8 cellular contexts compared by ENCODE assay signal in genomic region chr14:102323102-102323501, GRCh38. TPM values are rescaled to one million over a fixed set of nuclear protein-coding genes. Genes with fewer than 3 reads are reported as not detected.
DNase-seq lines count a peak whose midpoint lies in the region; ATAC-seq, FAIRE-seq and TF ChIP-seq lines count a peak whose summit lies in the region.

No MANE protein-coding gene starts in this region.

- no peak overlapping the region for H3K4me3 Mint-ChIP-seq in Calu3 (ENCODE audit: low read depth, unreplicated experiment)

- no peaks in the 10 kb centered on the region for H3K9me3 Mint-ChIP-seq in Calu3 (ENCODE audit: low read depth, unreplicated experiment)

- H3K4me1 ChIP-seq in Panc1 (ENCODE audit: control insufficient read depth, insufficient read depth, low read length) (peaks cover 6% of the 10 kb centered on the region), HepG2 (ENCODE audit: insufficient read depth, low read length) (peaks cover 60% of the 10 kb centered on the region), tibial nerve (peaks cover 0 to 39% (median 14%) of the 10 kb centered on the region in 4 donors)

- H3K27me3 ChIP-seq in Panc1 (ENCODE audit: control insufficient read depth, insufficient read depth, low read length) (no peaks in the 10 kb centered on the region), HepG2 (ENCODE audit: control insufficient read depth in 1 of 2, insufficient read depth in 2 of 2, low read length in 2 of 2) (no peaks in the 10 kb centered on the region), tibial nerve (no peaks in the 10 kb centered on the region)

- ATAC-seq in Panc1 = 0 out of 2 replicates have a peak, but pooled peaks have one; percentile 37
- 0 out of 3 replicates have a peak, but pooled peaks have one; percentile 14 for ATAC-seq in HepG2
- no peak for ATAC-seq in GM18498 (IDR thresholded peaks at IDR 0.05; ENCODE audit: unreplicated experiment)

- intact Hi-C loops in Calu3 (cut with micrococcal nuclease; ENCODE audit: unreplicated experiment) = no loop called here
- intact Hi-C loops in Panc1 (cut with micrococcal nuclease; ENCODE audit: unreplicated experiment) = no loop called here
- intact Hi-C loops in HepG2 (cut with micrococcal nuclease; ENCODE audit: unreplicated experiment) = loop anchor here (5.0 kb wide), 2 partner anchors 269 to 361 kb away; partner anchors contain the start of genes DYNC1H1 and RCOR1

- DNase-seq in Calu3 = peak; percentile 74
- peak; percentile 47 for DNase-seq in HK-2 (ENCODE audit: unreplicated experiment)
- peak; percentile 35 for DNase-seq in Panc1 (ENCODE audit: low read depth, low spot score)
- peak; percentile 69 for DNase-seq in cerebellum (ENCODE audit: low spot score)
- peak; percentile 71 for DNase-seq in HepG2 (ENCODE audit: low spot score)
- DNase-seq in tibial nerve (ENCODE audit: low spot score in 2 of 2) = peak; percentile 78 to 85
- DNase-seq in activated CD4-positive, CD25-positive, alpha-beta regulatory T cell (lab: John Stamatoyannopoulos, UW) = no peak

- no peaks in the 10 kb centered on the region for H3K9me3 ChIP-seq in Panc1 (ENCODE audit: control insufficient read depth, insufficient read depth, low read depth, low read length)
- no peaks in the 10 kb centered on the region for H3K9me3 ChIP-seq in HepG2 (ENCODE audit: low read length)
- no peaks in the 10 kb centered on the region for H3K9me3 ChIP-seq in tibial nerve

- no peaks in the 10 kb centered on the region for H4K20me1 ChIP-seq in HepG2 (ENCODE audit: insufficient read depth, low read length)

- TF ChIP-seq POLR2A in HepG2 (IDR thresholded peaks at IDR 0.05; ENCODE audit: insufficient read depth in 1 of 2, low read depth in 2 of 2, low read length in 2 of 2) = 0 out of 4 replicates have a peak, but pooled peaks of 1 of the 2 experiments have one; percentile 17
- TF ChIP-seq POLR2A in tibial nerve (IDR thresholded peaks at IDR 0.05) = no peak

- CTCF ChIA-PET in Calu3 (lab: Charles Lee) = interaction anchor here (0.6 kb wide), 1 partner anchor 57 kb away, joined by 3 read pairs; no protein-coding TSS in a partner anchor
- CTCF ChIA-PET in Panc1 (lab: Charles Lee) = no interaction called here
- CTCF ChIA-PET in HepG2 (lab: Yijun Ruan, JAX; ENCODE audit: low intra/inter-chr PET ratio, low total read pairs) = no interaction called here

- H3K4me3 ChIP-seq in Panc1 (ENCODE audit: low read depth in 2 of 2, low read length in 2 of 2) (no peak overlapping the region), HepG2 (replicated peaks in 1 of 3; ENCODE audit: insufficient read depth in 1 of 3, low read depth in 2 of 3, low read length in 3 of 3) (no peak overlapping the region), tibial nerve (no peak overlapping the region)

- H3K4me1 Mint-ChIP-seq in Calu3 (ENCODE audit: low read depth, unreplicated experiment) = peaks cover 11% of the 10 kb centered on the region

- H3K27ac ChIP-seq in Panc1 (ENCODE audit: low read length) = no peak overlapping the region
- H3K27ac ChIP-seq in HepG2 (ENCODE audit: extremely low read length, insufficient read depth, low read length) = peak overlapping the region; percentile 96
- H3K27ac ChIP-seq in tibial nerve = peak overlapping the region in 3 of 4 donors; percentile 27 to 71 (median 65)

- 82% methylated on average over 5 of the region's 8 CpGs for WGBS in HepG2 (ENCODE audit: low lambda C conversion rate)
- WGBS in tibial nerve, 2 donors = 30 to 34% methylated on average over 8 of the region's 8 CpGs

- peaks cover 24% of the 10 kb centered on the region for H3K36me3 Mint-ChIP-seq in Calu3 (ENCODE audit: insufficient read depth, unreplicated experiment)

- in situ Hi-C loops in Panc1 (cut with HindIII; ENCODE audit: low pct_unique_long_range_greater_than_20kb, low sequenced_read_pairs) (loop anchor here (25.0 kb wide), 1 partner anchor 111 kb away; no protein-coding TSS in a partner anchor), HepG2 (cut with HindIII; ENCODE audit: extremely low pct_ligation_motif_present, low pct_unique_long_range_greater_than_20kb) (no loop called here)

- H3K36me3 ChIP-seq in Panc1 (ENCODE audit: control insufficient read depth, insufficient read depth, low read length) = no peaks in the 10 kb centered on the region
- H3K36me3 ChIP-seq in HepG2 (replicated peaks in 1 of 2; ENCODE audit: control insufficient read depth in 1 of 2, insufficient read depth in 2 of 2, low read length in 2 of 2) = peaks cover 0 to 1% of the 10 kb centered on the region in 2 experiments; a peak in 2 of 5 replicates
- peaks cover 0 to 15% (median 0%) of the 10 kb centered on the region in 3 donors for H3K36me3 ChIP-seq in tibial nerve

- H3K27me3 Mint-ChIP-seq in Calu3 (ENCODE audit: unreplicated experiment) = no peaks in the 10 kb centered on the region

- BruUV-seq in Calu3 (replicated peaks; lab: Mats Ljungman, UMichigan) (no TSS peak), Panc1 (replicated peaks; lab: Mats Ljungman, UMichigan) (no TSS peak), HepG2 (replicated peaks; lab: Mats Ljungman, UMichigan) (no TSS peak)

- no peak for TF ChIP-seq EP300 in HepG2 (IDR thresholded peaks at IDR 0.05; ENCODE audit: low read depth in 2 of 2, low read length in 2 of 2)
- TF ChIP-seq EP300 in HepG2 (CRISPR knock-in tag; IDR thresholded peaks at IDR 0.05; ENCODE audit: borderline replicate concordance) = no peak
- TF ChIP-seq EP300 in tibial nerve (IDR thresholded peaks at IDR 0.05) = peak in 1 of 2 donors; percentile 46

- peak; percentile 47 for TF ChIP-seq CTCF in Calu3 (IDR thresholded peaks at IDR 0.05; ENCODE audit: unreplicated experiment)
- peak; percentile 78 for TF ChIP-seq CTCF in Panc1 (IDR thresholded peaks at IDR 0.05)
- TF ChIP-seq CTCF in HepG2 (CRISPR knock-in tag; IDR thresholded peaks at IDR 0.05) = peak; percentile 61
- peak; percentile 31 to 58 (median 48) for TF ChIP-seq CTCF in tibial nerve (IDR thresholded peaks at IDR 0.05)

- H3K79me2 ChIP-seq in HepG2 (ENCODE audit: insufficient read depth, low read length) = peaks cover 7% of the 10 kb centered on the region

- H3K9ac ChIP-seq in HepG2 (ENCODE audit: insufficient read depth, low read depth, low read length) = peak overlapping the region; percentile 98

- FAIRE-seq in HepG2 (lab: Jason Lieb, UNC) = peak; percentile 46

- H2AFZ ChIP-seq in HepG2 (ENCODE audit: low read length) = no peak overlapping the region

- POLR2A ChIA-PET in Panc1 (lab: Charles Lee) (no interaction called here), HepG2 (lab: Yijun Ruan, JAX) (interaction anchor here (1.0 kb wide), 1 partner anchor 18 kb away, joined by 3 read pairs; the partner anchor contains the start of gene MOK)

- no peak overlapping the region for H3K27ac Mint-ChIP-seq in Calu3 (ENCODE audit: unreplicated experiment)

- TF ChIP-seq RAD21 in HepG2 (CRISPR knock-in tag; IDR thresholded peaks at IDR 0.05) = no peak

- peak overlapping the region; percentile 9; the same call in 1 of the 2 replicates for H3K4me2 ChIP-seq in HepG2 (ENCODE audit: low read depth, low read length)

RNA-seq across cellular contexts. Expression of gene ZNF839, which starts 3.6 kb away (rescaled TPM):
- total RNA-seq in Calu3 (2022) (18.3 and 21.7 TPM in 2 replicates), Panc1 (2021; ENCODE audit: unreplicated experiment) (10.8 TPM), cerebellum (13.2 TPM), HepG2 (2016; rRNA removed; fragmentation: Illumina TruSeq; extraction: Trizol) (8.2 and 12.8 TPM in 2 replicates), tibial nerve (10 to 100 TPM; 10.6 to 19.9 (median 13.8) TPM)
- polyA plus RNA-seq in Panc1 (2012; ENCODE audit: insufficient read length) = 7.2 TPM
- 9.1 and 10.6 TPM in 2 replicates for total RNA-seq in HepG2 (2016; cell fraction: cytosol; rRNA removed; fragmentation: Illumina TruSeq; extraction: Trizol; ENCODE audit: low read depth)
- 8.4 and 10.7 TPM in 2 replicates for total RNA-seq in HepG2 (2016; cell fraction: insoluble cytoplasmic fraction; rRNA removed; fragmentation: Illumina TruSeq; extraction: Trizol)
- 9.6 and 11.1 TPM in 2 replicates for total RNA-seq in HepG2 (2016; cell fraction: membrane; rRNA removed; fragmentation: Illumina TruSeq; extraction: Trizol)
- total RNA-seq in HepG2 (2016; cell fraction: nucleus; rRNA removed; fragmentation: Illumina TruSeq; extraction: Trizol) = 11.5 and 11.8 TPM in 2 replicates
- polyA plus RNA-seq in HepG2 (2011; rRNA removed) = 9.3 and 11.1 TPM in 2 replicates
- polyA plus RNA-seq in HepG2 (2011; cell fraction: cytosol; rRNA removed) = 5.1 and 6.1 TPM in 2 replicates
- 26.5 and 27.5 TPM in 2 replicates for polyA plus RNA-seq in HepG2 (2011; cell fraction: nucleus; rRNA removed)
- 4.2 and 5.2 TPM in 2 replicates for polyA plus RNA-seq in HepG2 (2012)
- 1.3 and 1.6 TPM in 2 replicates for polyA plus RNA-seq in HepG2 (2016; cell fraction: cytosol; fragmentation: Illumina TruSeq; extraction: Trizol; ENCODE audit: low read depth)
- polyA plus RNA-seq in HepG2 (2016; cell fraction: insoluble cytoplasmic fraction; fragmentation: Illumina TruSeq; extraction: Trizol; ENCODE audit: low read depth) = 5.7 and 6.5 TPM in 2 replicates
- 3.0 and 4.1 TPM in 2 replicates for polyA plus RNA-seq in HepG2 (2016; cell fraction: membrane; fragmentation: Illumina TruSeq; extraction: Trizol; ENCODE audit: low read depth)
- 33.2 and 35.7 TPM in 2 replicates for polyA plus RNA-seq in HepG2 (2016; cell fraction: nucleus; fragmentation: Illumina TruSeq; extraction: Trizol; ENCODE audit: insufficient read depth, low read depth)
- polyA minus RNA-seq in HepG2 (2011; rRNA and poly(A)+ RNA removed; ENCODE audit: low replicate concordance) = 7.4 and 14.9 TPM in 2 replicates
- 4.6 and 4.8 TPM in 2 replicates for polyA minus RNA-seq in HepG2 (2011; cell fraction: cytosol; rRNA and poly(A)+ RNA removed)
- polyA minus RNA-seq in HepG2 (2011; cell fraction: nucleus; rRNA and poly(A)+ RNA removed) = 11.6 and 11.8 TPM in 2 replicates

RNA-seq across cellular contexts. Expression of gene MOK, which starts 18.1 kb away (rescaled TPM):
- total RNA-seq in Calu3 (2022) (89.7 and 107 TPM in 2 replicates), Panc1 (2021; ENCODE audit: unreplicated experiment) (9.8 TPM), cerebellum (31.2 TPM), HepG2 (2016; rRNA removed; fragmentation: Illumina TruSeq; extraction: Trizol) (11.8 and 15.3 TPM in 2 replicates), tibial nerve (10 to 100 TPM; 27.6 to 29.3 (median 28.8) TPM)
- 6.9 TPM for polyA plus RNA-seq in Panc1 (2012; ENCODE audit: insufficient read length)
- total RNA-seq in HepG2 (2016; cell fraction: cytosol; rRNA removed; fragmentation: Illumina TruSeq; extraction: Trizol; ENCODE audit: low read depth) = 7.0 and 12.1 TPM in 2 replicates
- 10.5 and 15.8 TPM in 2 replicates for total RNA-seq in HepG2 (2016; cell fraction: insoluble cytoplasmic fraction; rRNA removed; fragmentation: Illumina TruSeq; extraction: Trizol)
- total RNA-seq in HepG2 (2016; cell fraction: membrane; rRNA removed; fragmentation: Illumina TruSeq; extraction: Trizol) = 15.2 and 16.8 TPM in 2 replicates
- total RNA-seq in HepG2 (2016; cell fraction: nucleus; rRNA removed; fragmentation: Illumina TruSeq; extraction: Trizol) = 26.0 and 26.9 TPM in 2 replicates
- 16.9 and 17.6 TPM in 2 replicates for polyA plus RNA-seq in HepG2 (2011; rRNA removed)
- 10.7 and 15.6 TPM in 2 replicates for polyA plus RNA-seq in HepG2 (2011; cell fraction: cytosol; rRNA removed)
- polyA plus RNA-seq in HepG2 (2011; cell fraction: nucleus; rRNA removed) = 56.1 and 57.8 TPM in 2 replicates
- polyA plus RNA-seq in HepG2 (2012) = 7.0 and 8.7 TPM in 2 replicates
- polyA plus RNA-seq in HepG2 (2016; cell fraction: cytosol; fragmentation: Illumina TruSeq; extraction: Trizol; ENCODE audit: low read depth) = 13.9 and 14.7 TPM in 2 replicates
- polyA plus RNA-seq in HepG2 (2016; cell fraction: insoluble cytoplasmic fraction; fragmentation: Illumina TruSeq; extraction: Trizol; ENCODE audit: low read depth) = 15.1 and 15.7 TPM in 2 replicates
- 19.4 and 21.3 TPM in 2 replicates for polyA plus RNA-seq in HepG2 (2016; cell fraction: membrane; fragmentation: Illumina TruSeq; extraction: Trizol; ENCODE audit: low read depth)
- 51.9 and 52.5 TPM in 2 replicates for polyA plus RNA-seq in HepG2 (2016; cell fraction: nucleus; fragmentation: Illumina TruSeq; extraction: Trizol; ENCODE audit: insufficient read depth, low read depth)
- 4.3 and 8.7 TPM in 2 replicates for polyA minus RNA-seq in HepG2 (2011; rRNA and poly(A)+ RNA removed; ENCODE audit: low replicate concordance)
- polyA minus RNA-seq in HepG2 (2011; cell fraction: cytosol; rRNA and poly(A)+ RNA removed) = 5.2 and 5.4 TPM in 2 replicates
- 29.5 and 42.1 TPM in 2 replicates for polyA minus RNA-seq in HepG2 (2011; cell fraction: nucleus; rRNA and poly(A)+ RNA removed)

RNA-seq across cellular contexts. Expression of gene CINP, which starts 39.6 kb away (rescaled TPM):
- total RNA-seq in Calu3 (2022) (38.3 and 39.7 TPM in 2 replicates), Panc1 (2021; ENCODE audit: unreplicated experiment) (28.3 TPM), cerebellum (21.3 TPM), HepG2 (2016; rRNA removed; fragmentation: Illumina TruSeq; extraction: Trizol) (42.8 and 59.7 TPM in 2 replicates), tibial nerve (10 to 100 TPM; 21.2 to 40.2 (median 31.2) TPM)
- polyA plus RNA-seq in Panc1 (2012; ENCODE audit: insufficient read length) = 29.0 TPM
- total RNA-seq in HepG2 (2016; cell fraction: cytosol; rRNA removed; fragmentation: Illumina TruSeq; extraction: Trizol; ENCODE audit: low read depth) = 9.8 and 10.7 TPM in 2 replicates
- total RNA-seq in HepG2 (2016; cell fraction: insoluble cytoplasmic fraction; rRNA removed; fragmentation: Illumina TruSeq; extraction: Trizol) = 42.0 and 63.9 TPM in 2 replicates
- total RNA-seq in HepG2 (2016; cell fraction: membrane; rRNA removed; fragmentation: Illumina TruSeq; extraction: Trizol) = 19.4 and 21.7 TPM in 2 replicates
- 14.1 and 15.2 TPM in 2 replicates for total RNA-seq in HepG2 (2016; cell fraction: nucleus; rRNA removed; fragmentation: Illumina TruSeq; extraction: Trizol)
- polyA plus RNA-seq in HepG2 (2011; rRNA removed) = 30.9 and 32.8 TPM in 2 replicates
- polyA plus RNA-seq in HepG2 (2011; cell fraction: cytosol; rRNA removed) = 37.0 and 48.8 TPM in 2 replicates
- polyA plus RNA-seq in HepG2 (2011; cell fraction: nucleus; rRNA removed) = 9.4 and 12.4 TPM in 2 replicates
- polyA plus RNA-seq in HepG2 (2012) = 22.1 and 22.3 TPM in 2 replicates
- 14.5 and 14.8 TPM in 2 replicates for polyA plus RNA-seq in HepG2 (2016; cell fraction: cytosol; fragmentation: Illumina TruSeq; extraction: Trizol; ENCODE audit: low read depth)
- polyA plus RNA-seq in HepG2 (2016; cell fraction: insoluble cytoplasmic fraction; fragmentation: Illumina TruSeq; extraction: Trizol; ENCODE audit: low read depth) = 70.2 and 75.7 TPM in 2 replicates
- polyA plus RNA-seq in HepG2 (2016; cell fraction: membrane; fragmentation: Illumina TruSeq; extraction: Trizol; ENCODE audit: low read depth) = 15.8 and 20.2 TPM in 2 replicates
- polyA plus RNA-seq in HepG2 (2016; cell fraction: nucleus; fragmentation: Illumina TruSeq; extraction: Trizol; ENCODE audit: insufficient read depth, low read depth) = 24.1 and 25.0 TPM in 2 replicates
- 47.0 and 60.6 TPM in 2 replicates for polyA minus RNA-seq in HepG2 (2011; rRNA and poly(A)+ RNA removed; ENCODE audit: low replicate concordance)
- polyA minus RNA-seq in HepG2 (2011; cell fraction: cytosol; rRNA and poly(A)+ RNA removed) = 13.5 and 13.8 TPM in 2 replicates
- polyA minus RNA-seq in HepG2 (2011; cell fraction: nucleus; rRNA and poly(A)+ RNA removed) = 17.0 and 18.9 TPM in 2 replicates

RNA-seq across cellular contexts. Expression of gene TECPR2, which starts 39.6 kb away (rescaled TPM):
- total RNA-seq in Calu3 (2022) (21.7 and 22.4 TPM in 2 replicates), Panc1 (2021; ENCODE audit: unreplicated experiment) (15.5 TPM), cerebellum (12.8 TPM), HepG2 (2016; rRNA removed; fragmentation: Illumina TruSeq; extraction: Trizol) (5.7 and 13.6 TPM in 2 replicates), tibial nerve (10 to 100 TPM; 21.2 to 77.7 (median 32.8) TPM)
- 15.7 TPM for polyA plus RNA-seq in Panc1 (2012; ENCODE audit: insufficient read length)
- 1.9 and 2.0 TPM in 2 replicates for total RNA-seq in HepG2 (2016; cell fraction: cytosol; rRNA removed; fragmentation: Illumina TruSeq; extraction: Trizol; ENCODE audit: low read depth)
- 7.0 and 9.8 TPM in 2 replicates for total RNA-seq in HepG2 (2016; cell fraction: insoluble cytoplasmic fraction; rRNA removed; fragmentation: Illumina TruSeq; extraction: Trizol)
- 2.6 and 5.0 TPM in 2 replicates for total RNA-seq in HepG2 (2016; cell fraction: membrane; rRNA removed; fragmentation: Illumina TruSeq; extraction: Trizol)
- 7.5 and 9.3 TPM in 2 replicates for total RNA-seq in HepG2 (2016; cell fraction: nucleus; rRNA removed; fragmentation: Illumina TruSeq; extraction: Trizol)
- polyA plus RNA-seq in HepG2 (2011; rRNA removed) = 3.5 and 4.6 TPM in 2 replicates
- 2.6 and 2.7 TPM in 2 replicates for polyA plus RNA-seq in HepG2 (2011; cell fraction: cytosol; rRNA removed)
- 7.3 and 11.9 TPM in 2 replicates for polyA plus RNA-seq in HepG2 (2011; cell fraction: nucleus; rRNA removed)
- polyA plus RNA-seq in HepG2 (2012) = 3.2 and 3.8 TPM in 2 replicates
- 0.25 and 0.41 TPM in 2 replicates for polyA plus RNA-seq in HepG2 (2016; cell fraction: cytosol; fragmentation: Illumina TruSeq; extraction: Trizol; ENCODE audit: low read depth)
- 3.3 and 5.5 TPM in 2 replicates for polyA plus RNA-seq in HepG2 (2016; cell fraction: insoluble cytoplasmic fraction; fragmentation: Illumina TruSeq; extraction: Trizol; ENCODE audit: low read depth)
- 0.94 and 1.0 TPM in 2 replicates for polyA plus RNA-seq in HepG2 (2016; cell fraction: membrane; fragmentation: Illumina TruSeq; extraction: Trizol; ENCODE audit: low read depth)
- 8.0 and 10.0 TPM in 2 replicates for polyA plus RNA-seq in HepG2 (2016; cell fraction: nucleus; fragmentation: Illumina TruSeq; extraction: Trizol; ENCODE audit: insufficient read depth, low read depth)
- polyA minus RNA-seq in HepG2 (2011; rRNA and poly(A)+ RNA removed; ENCODE audit: low replicate concordance) = 12.3 and 15.8 TPM in 2 replicates
- polyA minus RNA-seq in HepG2 (2011; cell fraction: cytosol; rRNA and poly(A)+ RNA removed) = 3.6 and 7.3 TPM in 2 replicates
- 8.8 and 9.8 TPM in 2 replicates for polyA minus RNA-seq in HepG2 (2011; cell fraction: nucleus; rRNA and poly(A)+ RNA removed)

Comparison
In these comparisons a context has a peak if more than half of its experiments do, and no peak if none do; other contexts are left out.
1. DNase-seq: peak in Calu3 (single experiment), HK-2 (single experiment), Panc1 (single experiment), cerebellum (single experiment), HepG2 (single experiment) and tibial nerve (2 of 2); none in activated CD4-positive, CD25-positive, alpha-beta regulatory T cell (0 of 4).
2. Peak in every context shown above with its lines, with median percentiles within 50 percentile points of each other: CTCF ChIP-seq.